8 cellular contexts compared by ENCODE assay signal in genomic region chr4:110165382-110166285, GRCh38. TPM values are rescaled to one million over a fixed set of nuclear protein-coding genes. Genes with fewer than 3 reads are reported as not detected.
DNase-seq lines count a peak whose midpoint lies in the region; ATAC-seq and TF ChIP-seq lines count a peak whose summit lies in the region.

No MANE protein-coding gene starts in this region.

- ATAC-seq in GM18502 (IDR thresholded peaks at IDR 0.05; ENCODE audit: poor library complexity, unreplicated experiment) = peak; percentile 81
- peak; percentile 60 for ATAC-seq in HG03196 (IDR thresholded peaks at IDR 0.05; ENCODE audit: unreplicated experiment)
- ATAC-seq in activated naive CD4-positive, alpha-beta T cell treated with anti-CD3 and anti-CD28 coated beads, Interleukin-2, amount 50 U/mL, for 72 hours = peak; percentile 99 to 100

- H3F3A ChIP-seq in SK-N-SH (replicated peaks; ENCODE audit: insufficient read depth) = peaks cover 28% of the 10 kb centered on the region

- peaks cover 0 to 28% of the 10 kb centered on the region in 2 donors for H3K36me3 Mint-ChIP-seq in activated naive CD4-positive, alpha-beta T cell treated with anti-CD3 and anti-CD28 coated beads, Interleukin-2, amount 50 U/mL, for 72 hours

- peaks cover 0 to 5% of the 10 kb centered on the region in 2 donors for H3K9me3 Mint-ChIP-seq in activated naive CD4-positive, alpha-beta T cell treated with anti-CD3 and anti-CD28 coated beads, Interleukin-2, amount 50 U/mL, for 72 hours

- DNase-seq in SK-N-SH (peak; percentile 48), mucosa of gallbladder (ENCODE audit: low spot score) (peak; percentile 31), cortex of kidney (lab: John Stamatoyannopoulos, UW) (no peak), retina (no peak)
- DNase-seq in activated naive CD4-positive, alpha-beta T cell treated with anti-CD3 and anti-CD28 coated beads, Interleukin-2, amount 50 U/mL, for 72 hours (ENCODE audit: low spot score in 2 of 2) = peak in 1 of 2 donors; percentile 39

- 40% methylated on average over 5 of the region's 5 CpGs for WGBS in SK-N-SH (ENCODE audit: low lambda C conversion rate)
- WGBS in thymus = 58% methylated on average over 5 of the region's 5 CpGs

- H3K4me1 ChIP-seq in SK-N-SH (ENCODE audit: control insufficient read depth in 1 of 2, insufficient read depth in 2 of 2, low read depth in 1 of 2, low read length in 1 of 2) (peaks cover 9 to 33% of the 10 kb centered on the region in 2 experiments; a peak in 2 of 4 replicates), thymus (ENCODE audit: control insufficient read depth, insufficient read depth, low read length) (peaks cover 12% of the 10 kb centered on the region)

- CTCF ChIA-PET in SK-N-SH (lab: Yijun Ruan, JAX) = interaction anchor here (1.6 kb wide), 1 partner anchor 59 kb away, joined by 3 read pairs; no protein-coding TSS in a partner anchor

- H3K79me2 ChIP-seq in SK-N-SH (ENCODE audit: insufficient read depth) = no peaks in the 10 kb centered on the region

- no peaks in the 10 kb centered on the region for H3K36me3 ChIP-seq in SK-N-SH (replicated peaks in 1 of 2; ENCODE audit: control insufficient read depth in 1 of 2, insufficient read depth in 2 of 2, low read length in 1 of 2)
- H3K36me3 ChIP-seq in thymus (ENCODE audit: control insufficient read depth, insufficient read depth) = no peaks in the 10 kb centered on the region

- peak overlapping the region; percentile 45 for H3K4me2 ChIP-seq in SK-N-SH

- no peak overlapping the region for H2AFZ ChIP-seq in SK-N-SH (ENCODE audit: low read depth)

- TF ChIP-seq EP300 in SK-N-SH (IDR thresholded peaks at IDR 0.05; ENCODE audit: borderline replicate concordance in 1 of 2, low read depth in 1 of 2, low read length in 1 of 2) = peak in 1 of 2 experiments; percentile 82; a peak in 2 of 4 replicates

- peak; percentile 37 for TF ChIP-seq RAD21 in SK-N-SH (IDR thresholded peaks at IDR 0.05; ENCODE audit: low read length)

- POLR2A ChIA-PET in SK-N-SH (lab: Yijun Ruan, JAX) = interaction anchor here (1.1 to 1.2 kb wide), 2 partner anchors 28 to 31 kb away, joined by 3 to 4 read pairs; no protein-coding TSS in a partner anchor

- H3K4me3 ChIP-seq in SK-N-SH (ENCODE audit: low read depth in 2 of 2, low read length in 1 of 2) = no peak overlapping the region
- no peak overlapping the region for H3K4me3 ChIP-seq in thymus (ENCODE audit: low read length)

- H3K9ac ChIP-seq in SK-N-SH = no peak overlapping the region

- H3K27me3 ChIP-seq in SK-N-SH (ENCODE audit: insufficient read depth) (no peaks in the 10 kb centered on the region), thymus (ENCODE audit: control insufficient read depth, insufficient read depth) (no peaks in the 10 kb centered on the region)

- no peaks in the 10 kb centered on the region for H3K9me2 ChIP-seq in SK-N-SH

- H4K20me1 ChIP-seq in SK-N-SH (ENCODE audit: insufficient read depth) = no peaks in the 10 kb centered on the region

- no peaks in the 10 kb centered on the region for H3K9me3 ChIP-seq in SK-N-SH
- no peaks in the 10 kb centered on the region for H3K9me3 ChIP-seq in thymus (ENCODE audit: control insufficient read depth)

- H3K27ac ChIP-seq in SK-N-SH (ENCODE audit: low read depth in 2 of 2, low read length in 1 of 2) = peak overlapping the region; percentile 60 to 70
- H3K27ac ChIP-seq in thymus (ENCODE audit: low read depth) = peak overlapping the region; percentile 73

- no peak for TF ChIP-seq CTCF in SK-N-SH (IDR thresholded peaks at IDR 0.05)

- peak overlapping the region; percentile 86 to 97 for H3K27ac Mint-ChIP-seq in activated naive CD4-positive, alpha-beta T cell treated with anti-CD3 and anti-CD28 coated beads, Interleukin-2, amount 50 U/mL, for 72 hours

TF ChIP-seq in SK-N-SH, 30 proteins besides CTCF, POLR2A, EP300 and RAD21:
- TF ChIP-seq NFIC (IDR thresholded peaks at IDR 0.05; ENCODE audit: borderline replicate concordance) (peak; percentile 11; the same call in 1 of the 2 replicates), FOSL2 (IDR thresholded peaks at IDR 0.05; ENCODE audit: borderline replicate concordance, low read depth) (peak; percentile 46; the same call in 1 of the 2 replicates), MAX (IDR thresholded peaks at IDR 0.05; ENCODE audit: low read depth) (peak; percentile 85), USF1 (IDR thresholded peaks at IDR 0.05; ENCODE audit: borderline replicate concordance, low read depth) (no peak), JUND (IDR thresholded peaks at IDR 0.05) (peak; percentile 30; the same call in 1 of the 2 replicates), TEAD4 (IDR thresholded peaks at IDR 0.05; ENCODE audit: borderline replicate concordance, insufficient read depth) (no peak), RFX5 (IDR thresholded peaks at IDR 0.05; ENCODE audit: low read length) (no peak), GATA2 (CRISPR knock-in tag; IDR thresholded peaks at IDR 0.05) (peak; percentile 94), SIN3A (IDR thresholded peaks at IDR 0.05; ENCODE audit: borderline replicate concordance, low read depth, low read length) (peak; percentile 45; the same call in 1 of the 2 replicates), ELF1 (IDR thresholded peaks at IDR 0.05) (no peak), MXI1 (IDR thresholded peaks at IDR 0.05; ENCODE audit: low read depth, low read length) (0 out of 2 replicates have a peak, but pooled peaks have one; percentile 28), CHD2 (IDR thresholded peaks at IDR 0.05; ENCODE audit: low read length, partially characterized antibody) (peak; percentile 36), PBX3 (IDR thresholded peaks at IDR 0.05) (peak; percentile 65; the same call in 1 of the 2 replicates), FOXJ3 (CRISPR knock-in tag; IDR thresholded peaks at IDR 0.05) (peak; percentile 65; the same call in 1 of the 2 replicates), RCOR1 (IDR thresholded peaks at IDR 0.05; ENCODE audit: low read length) (0 out of 2 replicates have a peak, but pooled peaks have one; percentile 38), REST (IDR thresholded peaks at IDR 0.05; ENCODE audit: low read depth, low read length) (no peak)

RNA-seq across cellular contexts. Expression of gene ELOVL6, which starts 32.8 kb away (rescaled TPM):
- polyA plus RNA-seq in SK-N-SH (2012; rRNA removed) (9.0 and 13.4 TPM in 2 replicates), thymus (2.8 TPM)
- polyA plus RNA-seq in SK-N-SH (2012; cell fraction: cytosol; rRNA removed) = 13.1 and 13.8 TPM in 2 replicates
- polyA plus RNA-seq in SK-N-SH (2012; cell fraction: nucleus; rRNA removed) = 5.1 and 8.9 TPM in 2 replicates
- total RNA-seq in activated naive CD4-positive, alpha-beta T cell treated with anti-CD3 and anti-CD28 coated beads, Interleukin-2, amount 50 U/mL, for 72 hours = 1 to 10 TPM; 5.6 to 8.9 TPM
- total RNA-seq in mucosa of gallbladder = 43.1 TPM

Comparison
In these comparisons a context has a peak if more than half of its experiments do, and no peak if none do; other contexts are left out.
1. DNase-seq: peak in SK-N-SH (single experiment) and mucosa of gallbladder (single experiment); none in cortex of kidney (single experiment) and retina (single experiment).
2. Peak in every context shown above with its lines, with median percentiles within 50 percentile points of each other: ATAC-seq.